In genomic region chr10:88949912-88950664, GRCh38 we compare ENCODE assay signal across 16 cellular contexts. TPM values are rescaled to one million over a fixed set of nuclear protein-coding genes. Genes with fewer than 3 reads are reported as not detected.
A peak's percentile ranks its signal among the peaks of the same experiment; 100 is the strongest.
DNase-seq lines count a peak whose midpoint lies in the region; ATAC-seq, FAIRE-seq and TF ChIP-seq lines count a peak whose summit lies in the region.
"Had no signal": no experiment of that assay in that cellular context is flagged by ENCODE, and none has a peak within 500 bp of the region (broad histone marks: within the 10 kb centered on the region; RNA-seq: fewer than 3 reads in every experiment).

No MANE protein-coding gene starts in this region.

- no peaks in the 10 kb centered on the region for H3K27me3 ChIP-seq in heart right ventricle
- no peaks in the 10 kb centered on the region for H3K27me3 ChIP-seq in uterus

- FAIRE-seq in frontal cortex (lab: Jason Lieb, UNC), result no peak

- H3K4me3 ChIP-seq in heart right ventricle, result peak overlapping the region in 8 of 10 donors; percentile 8 to 53 (median 38)
- peak overlapping the region; percentile 79 for H3K4me3 ChIP-seq in coronary artery
- H3K4me3 ChIP-seq in uterus, result peak overlapping the region; percentile 53 to 58

- H3K9me3 Mint-ChIP-seq in nephron, result no peaks in the 10 kb centered on the region
- H3K9me3 Mint-ChIP-seq in stimulated activated naive B cell treated with anti-CD40 and anti-IgM and Interleukin-4, amounts not matched to agents 10 μg/mL and 1 μg/mL and 100 μg/mL, for 72 hours, result peaks cover 0 to 8% of the 10 kb centered on the region in 2 donors
- H3K9me3 Mint-ChIP-seq: activated CD4-positive, alpha-beta memory T cell treated with anti-CD3 and anti-CD28 coated beads for 36 hours; activated naive CD4-positive, alpha-beta T cell treated with anti-CD3 and anti-CD28 coated beads for 36 hours; stimulated activated naive CD8-positive, alpha-beta T cell treated with anti-CD3 and anti-CD28 coated beads, Interleukin-15, Interleukin-2, amounts not matched to agents 100 ng/mL and 50 ng/mL, for 24 hours had no signal

- H3K27me3 Mint-ChIP-seq in nephron (ENCODE audit: low read depth), result no peaks in the 10 kb centered on the region
- H3K27me3 Mint-ChIP-seq in stimulated activated naive B cell treated with anti-CD40 and anti-IgM and Interleukin-4, amounts not matched to agents 10 μg/mL and 1 μg/mL and 100 μg/mL, for 72 hours, result no peaks in the 10 kb centered on the region
- H3K27me3 Mint-ChIP-seq: activated CD4-positive, alpha-beta memory T cell treated with anti-CD3 and anti-CD28 coated beads for 36 hours; naive B cell; stimulated activated naive CD8-positive, alpha-beta T cell treated with anti-CD3 and anti-CD28 coated beads, Interleukin-15, Interleukin-2, amounts not matched to agents 100 ng/mL and 50 ng/mL, for 24 hours; T-helper 17 cell had no signal

- H3K4me3 Mint-ChIP-seq in nephron, result peak overlapping the region in 2 of 3 experiments; percentile 86 to 88
- no peak overlapping the region for H3K4me3 Mint-ChIP-seq in stimulated activated naive B cell treated with anti-CD40 and anti-IgM and Interleukin-4, amounts not matched to agents 10 μg/mL and 1 μg/mL and 100 μg/mL, for 72 hours
- H3K4me3 Mint-ChIP-seq: activated CD4-positive, alpha-beta memory T cell treated with anti-CD3 and anti-CD28 coated beads for 36 hours; activated naive CD4-positive, alpha-beta T cell treated with anti-CD3 and anti-CD28 coated beads for 36 hours; naive B cell; stimulated activated naive CD8-positive, alpha-beta T cell treated with anti-CD3 and anti-CD28 coated beads, Interleukin-15, Interleukin-2, amounts not matched to agents 100 ng/mL and 50 ng/mL, for 24 hours; T-helper 17 cell had no signal

- TF ChIP-seq CTCF in heart right ventricle (IDR thresholded peaks at IDR 0.05), result no peak
- no peak for TF ChIP-seq CTCF in coronary artery (IDR thresholded peaks at IDR 0.05)
- TF ChIP-seq CTCF in nephron (IDR thresholded peaks at IDR 0.05; ENCODE audit: unreplicated experiment in 3 of 3), result no peak
- no peak for TF ChIP-seq CTCF in uterus (IDR thresholded peaks at IDR 0.05)

- WGBS in heart right ventricle, 2 donors, result 48 to 56% methylated on average over 3 of the region's 3 CpGs

- no peaks in the 10 kb centered on the region for H3K36me3 Mint-ChIP-seq in nephron (ENCODE audit: low read depth)
- peaks cover 24 to 31% of the 10 kb centered on the region in 2 donors for H3K36me3 Mint-ChIP-seq in stimulated activated naive B cell treated with anti-CD40 and anti-IgM and Interleukin-4, amounts not matched to agents 10 μg/mL and 1 μg/mL and 100 μg/mL, for 72 hours

- ATAC-seq in heart right ventricle, result no peak
- no peak for ATAC-seq in Right ventricle myocardium inferior
- ATAC-seq in stimulated activated naive B cell treated with anti-CD40 and anti-IgM and Interleukin-4, amounts not matched to agents 10 μg/mL and 1 μg/mL and 100 μg/mL, for 72 hours (replicated peaks), result no peak
- ATAC-seq: T-helper 17 cell had no signal

- H3K27ac Mint-ChIP-seq in nephron, result peak overlapping the region; percentile 86 to 96 (median 91)
- H3K27ac Mint-ChIP-seq in stimulated activated naive B cell treated with anti-CD40 and anti-IgM and Interleukin-4, amounts not matched to agents 10 μg/mL and 1 μg/mL and 100 μg/mL, for 72 hours, result no peak overlapping the region
- H3K27ac Mint-ChIP-seq: activated CD4-positive, alpha-beta memory T cell treated with anti-CD3 and anti-CD28 coated beads for 36 hours; activated naive CD4-positive, alpha-beta T cell treated with anti-CD3 and anti-CD28 coated beads for 36 hours; stimulated activated naive CD8-positive, alpha-beta T cell treated with anti-CD3 and anti-CD28 coated beads, Interleukin-15, Interleukin-2, amounts not matched to agents 100 ng/mL and 50 ng/mL, for 24 hours had no signal

- H3K36me3 ChIP-seq in heart right ventricle (peaks cover 0 to 16% (median 0%) of the 10 kb centered on the region in 9 donors), uterus (no peaks in the 10 kb centered on the region)

- H3K9me3 ChIP-seq in heart right ventricle (no peaks in the 10 kb centered on the region), uterus (no peaks in the 10 kb centered on the region)

- TF ChIP-seq POLR2A in uterus (IDR thresholded peaks at IDR 0.05), result no peak

- H3K27ac ChIP-seq in heart right ventricle, result peak overlapping the region in 9 of 10 donors; percentile 8 to 89 (median 75)
- peak overlapping the region; percentile 92 to 93 for H3K27ac ChIP-seq in coronary artery
- H3K27ac ChIP-seq in uterus, result peak overlapping the region; percentile 94 to 97

- H3K4me1 Mint-ChIP-seq in nephron, result peaks cover 63% of the 10 kb centered on the region
- H3K4me1 Mint-ChIP-seq in stimulated activated naive B cell treated with anti-CD40 and anti-IgM and Interleukin-4, amounts not matched to agents 10 μg/mL and 1 μg/mL and 100 μg/mL, for 72 hours, result peaks cover 5 to 6% of the 10 kb centered on the region in 2 donors

- intact Hi-C loops in heart right ventricle (cut with DNase I), result no loop called here
- intact Hi-C loops in Right ventricle myocardium inferior (cut with DNase I), result no loop called here
- intact Hi-C loops in uterus (cut with DNase I; ENCODE audit: low total_unique reads), result no loop called here

- DNase-seq in heart right ventricle, result no peak
- DNase-seq in Right ventricle myocardium inferior (ENCODE audit: missing footprints), result no peak
- no peak for DNase-seq in coronary artery (ENCODE audit: low spot score)
- DNase-seq in uterus, result no peak
- no peak for DNase-seq in stimulated activated naive B cell treated with anti-CD40 and anti-IgM and Interleukin-4, amounts not matched to agents 10 μg/mL and 1 μg/mL and 100 μg/mL, for 72 hours
- DNase-seq in iPS-NIHi11 (ENCODE audit: low spot score), result no peak
- DNase-seq in frontal cortex (ENCODE audit: low spot score in 2 of 2), result no peak
- DNase-seq: activated CD4-positive, alpha-beta memory T cell treated with anti-CD3 and anti-CD28 coated beads for 36 hours; activated naive CD4-positive, alpha-beta T cell treated with anti-CD3 and anti-CD28 coated beads for 36 hours; naive B cell; NCI-H1417 treated with DMSO at 0.1 percent for 48 hours; NK-92 treated with Interleukin-12 subunit alpha and Interleukin-12 subunit beta, amount 100 ng/mL, for 24 hours; stimulated activated CD4-positive, alpha-beta T cell treated with anti-CD3 and anti-CD28 coated beads, Interleukin-2, amount 100 ng/mL, for 24 hours; T-helper 17 cell had no signal

- peaks cover 0 to 40% (median 24%) of the 10 kb centered on the region in 9 donors for H3K4me1 ChIP-seq in heart right ventricle
- peaks cover 0 to 20% of the 10 kb centered on the region in 2 donors for H3K4me1 ChIP-seq in uterus

RNA-seq across cellular contexts. Expression of gene ACTA2, which starts 2.5 kb away (rescaled TPM):
- 100 to 1,000 TPM in 2 of 10 donors, 10 to 100 TPM in 8; 59.4 to 123 (median 73.7) TPM for total RNA-seq in heart right ventricle
- 100 to 1,000 TPM in 1 of 2 donors, 10 to 100 TPM in 1; 98.0 to 358 TPM for polyA plus RNA-seq in heart right ventricle
- total RNA-seq in Right ventricle myocardium inferior, result 75.2 TPM
- total RNA-seq in uterus, result 1,000 to 10,000 TPM; 2,685 to 5,347 (median 3,837) TPM
- 26.1 TPM for total RNA-seq in frontal cortex

RNA-seq across cellular contexts. Expression of gene FAS, which starts 40.5 kb away (rescaled TPM):
- total RNA-seq in heart right ventricle, result 10 to 100 TPM in 1 of 10 donors, 1 to 10 TPM in 9; 2.5 to 10.1 (median 3.7) TPM
- 1 to 10 TPM; 3.5 to 4.6 TPM for polyA plus RNA-seq in heart right ventricle
- 4.7 TPM for total RNA-seq in Right ventricle myocardium inferior
- total RNA-seq in uterus, result 100 to 1,000 TPM in 1 of 4 donors, 10 to 100 TPM in 3; 14.4 to 133 (median 48.7) TPM
- 1.6 TPM for total RNA-seq in frontal cortex

Comparison
In these comparisons a context has a peak if more than half of its experiments do, and no peak if none do; other contexts are left out.
1. H3K4me3 Mint-ChIP-seq: peak in nephron (2 of 3); none in stimulated activated naive B cell treated with anti-CD40 and anti-IgM and Interleukin-4, amounts not matched to agents 10 μg/mL and 1 μg/mL and 100 μg/mL, for 72 hours (0 of 2).
2. RNA of gene ACTA2, which starts 2.5 kb away (total RNA-seq): 2,685 to 5,347 TPM in uterus; 75.2 TPM in Right ventricle myocardium inferior (single experiment), 59.4 to 123 TPM in heart right ventricle and 26.1 TPM in frontal cortex (single experiment); every median in the first group is over 10 times any median in the second.
3. Peak in every context shown above with its lines, with median percentiles within 50 percentile points of each other: H3K27ac ChIP-seq and H3K4me3 ChIP-seq.